ENCODE assay signal across 15 cellular contexts in the genomic region with DNA sequence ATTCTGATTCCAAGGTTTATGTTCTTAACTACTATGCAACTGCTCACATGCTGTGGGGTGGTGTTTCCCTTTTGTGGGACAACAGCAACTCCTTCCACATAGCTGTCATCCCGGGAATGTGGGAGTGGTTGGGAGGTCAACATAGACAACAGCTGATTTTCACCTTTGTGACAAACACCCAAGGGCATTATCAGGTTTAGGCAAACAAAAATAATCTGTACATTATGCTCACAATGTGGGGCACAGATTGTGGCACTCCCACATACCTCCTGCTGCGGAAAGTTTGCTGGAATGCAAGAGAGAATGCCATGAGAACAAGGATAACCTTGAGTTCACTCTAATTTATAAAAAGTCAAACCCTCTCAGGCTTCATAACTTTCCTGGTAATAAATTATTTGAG.
DNase-seq lines count a peak whose midpoint lies in the region; ATAC-seq and TF ChIP-seq lines count a peak whose summit lies in the region.
"Had no signal": no experiment of that assay in that cellular context is flagged by ENCODE, and none has a peak within 500 bp of the region (broad histone marks: within the 10 kb centered on the region; RNA-seq: fewer than 3 reads in every experiment).

No MANE protein-coding gene starts in this region.

- H3K36me3 Mint-ChIP-seq in progenitor cell of endocrine pancreas (ENCODE audit: insufficient read depth) (no peaks in the 10 kb centered on the region), GM23338 (ENCODE audit: low read depth) (no peaks in the 10 kb centered on the region)
- H3K36me3 Mint-ChIP-seq: CD8-positive, alpha-beta memory T cell had no signal

- ATAC-seq in GM21619 (IDR thresholded peaks at IDR 0.05; ENCODE audit: unreplicated experiment) (no peak), GM23338 (no peak), GM21723 (IDR thresholded peaks at IDR 0.05; ENCODE audit: unreplicated experiment) (no peak)
- ATAC-seq: A549 had no signal

- no peaks in the 10 kb centered on the region for H3K27me3 ChIP-seq in hepatocyte
- no peaks in the 10 kb centered on the region for H3K27me3 ChIP-seq in GM23338 (ENCODE audit: insufficient read depth)
- H3K27me3 ChIP-seq: BLaER1 had no signal

- peak overlapping the region; percentile 84 for H3K27ac Mint-ChIP-seq in progenitor cell of endocrine pancreas
- H3K27ac Mint-ChIP-seq in GM23338 = no peak overlapping the region
- H3K27ac Mint-ChIP-seq: CD8-positive, alpha-beta memory T cell had no signal

- H2AFZ ChIP-seq in hepatocyte = no peak overlapping the region
- no peak overlapping the region for H2AFZ ChIP-seq in GM23338
- H2AFZ ChIP-seq: GM23248 had no signal

- H4K20me1 ChIP-seq in hepatocyte (ENCODE audit: insufficient read depth, poor library complexity, severe bottlenecking) (no peaks in the 10 kb centered on the region), GM23338 (replicated peaks; ENCODE audit: insufficient read depth) (no peaks in the 10 kb centered on the region)
- H4K20me1 ChIP-seq: BLaER1 had no signal

- no peak overlapping the region for H3K4me2 ChIP-seq in hepatocyte
- H3K4me2 ChIP-seq in GM23338 = no peak overlapping the region
- H3K4me2 ChIP-seq: A549, BLaER1 had no signal

- WGBS in hepatocyte (ENCODE audit: low lambda C conversion rate, missing lambda C conversion rate) = 50% methylated on average over 2 of the region's 2 CpGs

- TF ChIP-seq CTCF in hepatocyte (IDR thresholded peaks at IDR 0.05; ENCODE audit: poor library complexity) (no peak), progenitor cell of endocrine pancreas (IDR thresholded peaks at IDR 0.05; ENCODE audit: unreplicated experiment) (no peak), GM23338 (conservative IDR thresholded peaks at IDR 0.05; ENCODE audit: low read depth in 2 of 2) (no peak)

- H3K27me3 Mint-ChIP-seq in progenitor cell of endocrine pancreas (no peaks in the 10 kb centered on the region), GM23338 (ENCODE audit: insufficient read depth, low read depth, poor library complexity) (no peaks in the 10 kb centered on the region)
- H3K27me3 Mint-ChIP-seq: CD8-positive, alpha-beta memory T cell had no signal

- peaks cover 7% of the 10 kb centered on the region for H3K9me3 Mint-ChIP-seq in progenitor cell of endocrine pancreas (ENCODE audit: low read depth)
- H3K9me3 Mint-ChIP-seq in GM23338 = no peaks in the 10 kb centered on the region

- H3K9me2 ChIP-seq in hepatocyte (replicated peaks; ENCODE audit: insufficient read depth) (no peaks in the 10 kb centered on the region), GM23338 (ENCODE audit: insufficient read depth) (no peaks in the 10 kb centered on the region; the same call in 1 of the 2 replicates)

- H3K4me3 ChIP-seq in hepatocyte = no peak overlapping the region
- no peak overlapping the region for H3K4me3 ChIP-seq in GM23338
- H3K4me3 ChIP-seq: A549, BLaER1, GM23248 had no signal

- H3K27ac ChIP-seq in hepatocyte (peak overlapping the region; percentile 15), GM23338 (ENCODE audit: low read depth) (no peak overlapping the region)
- H3K27ac ChIP-seq: A549, BLaER1, GM23248 had no signal

- H3K4me1 ChIP-seq in hepatocyte (ENCODE audit: insufficient read depth) = no peaks in the 10 kb centered on the region
- H3K4me1 ChIP-seq in GM23338 (ENCODE audit: insufficient read depth) = peaks cover 31% of the 10 kb centered on the region
- H3K4me1 ChIP-seq: A549, BLaER1 had no signal

- no peaks in the 10 kb centered on the region for H3F3A ChIP-seq in GM23338 (replicated peaks; ENCODE audit: low read depth)

- H3K4me1 Mint-ChIP-seq in progenitor cell of endocrine pancreas (ENCODE audit: low read depth) (peaks cover 10% of the 10 kb centered on the region), GM23338 (peaks cover 24% of the 10 kb centered on the region)
- H3K4me1 Mint-ChIP-seq: CD8-positive, alpha-beta memory T cell had no signal

- H3K4me3 Mint-ChIP-seq in progenitor cell of endocrine pancreas (ENCODE audit: low read depth) (no peak overlapping the region), GM23338 (no peak overlapping the region)
- H3K4me3 Mint-ChIP-seq: CD8-positive, alpha-beta memory T cell had no signal

- no peaks in the 10 kb centered on the region for H3K79me2 ChIP-seq in hepatocyte
- no peaks in the 10 kb centered on the region for H3K79me2 ChIP-seq in GM23338 (replicated peaks; ENCODE audit: insufficient read depth)

- H3K36me3 ChIP-seq in hepatocyte (replicated peaks; ENCODE audit: insufficient read depth, low read depth) (no peaks in the 10 kb centered on the region), GM23338 (ENCODE audit: insufficient read depth) (no peaks in the 10 kb centered on the region)
- H3K36me3 ChIP-seq: BLaER1 had no signal

- DNase-seq in M059J (ENCODE audit: low read depth) (peak; percentile 60), hepatocyte (ENCODE audit: low spot score) (peak; percentile 24), progenitor cell of endocrine pancreas (ENCODE audit: low spot score, unreplicated experiment) (no peak), HK-2 (ENCODE audit: unreplicated experiment) (no peak), GM23338 (ENCODE audit: low spot score) (no peak)
- DNase-seq: CD8-positive, alpha-beta memory T cell; DMS53; GM23248; H7; IMR-90; KBM-7 had no signal

- H3K9me3 ChIP-seq in hepatocyte (ENCODE audit: low read depth) = no peaks in the 10 kb centered on the region
- H3K9me3 ChIP-seq: A549, BLaER1 had no signal

TF ChIP-seq in GM23338, 12 proteins besides CTCF, POLR2A, EP300 and RAD21:
- no peak for TF ChIP-seq CREB1 (CRISPR knock-in tag; IDR thresholded peaks at IDR 0.05; ENCODE audit: low read depth)
- TF ChIP-seq STAT1 (IDR thresholded peaks at IDR 0.05; ENCODE audit: unreplicated experiment) = no peak
- TF ChIP-seq EZH2 (IDR thresholded peaks at IDR 0.05; ENCODE audit: low read depth, unreplicated experiment) = no peak
- no peak for TF ChIP-seq ZNF331 (CRISPR knock-in tag; IDR thresholded peaks at IDR 0.05; ENCODE audit: low read depth)

Comparison
In these comparisons a context has a peak if more than half of its experiments do, and no peak if none do; other contexts are left out.
1. DNase-seq: peak in M059J (single experiment) and hepatocyte (single experiment); none in progenitor cell of endocrine pancreas (single experiment), HK-2 (single experiment) and GM23338 (single experiment).